In the genomic region with DNA sequence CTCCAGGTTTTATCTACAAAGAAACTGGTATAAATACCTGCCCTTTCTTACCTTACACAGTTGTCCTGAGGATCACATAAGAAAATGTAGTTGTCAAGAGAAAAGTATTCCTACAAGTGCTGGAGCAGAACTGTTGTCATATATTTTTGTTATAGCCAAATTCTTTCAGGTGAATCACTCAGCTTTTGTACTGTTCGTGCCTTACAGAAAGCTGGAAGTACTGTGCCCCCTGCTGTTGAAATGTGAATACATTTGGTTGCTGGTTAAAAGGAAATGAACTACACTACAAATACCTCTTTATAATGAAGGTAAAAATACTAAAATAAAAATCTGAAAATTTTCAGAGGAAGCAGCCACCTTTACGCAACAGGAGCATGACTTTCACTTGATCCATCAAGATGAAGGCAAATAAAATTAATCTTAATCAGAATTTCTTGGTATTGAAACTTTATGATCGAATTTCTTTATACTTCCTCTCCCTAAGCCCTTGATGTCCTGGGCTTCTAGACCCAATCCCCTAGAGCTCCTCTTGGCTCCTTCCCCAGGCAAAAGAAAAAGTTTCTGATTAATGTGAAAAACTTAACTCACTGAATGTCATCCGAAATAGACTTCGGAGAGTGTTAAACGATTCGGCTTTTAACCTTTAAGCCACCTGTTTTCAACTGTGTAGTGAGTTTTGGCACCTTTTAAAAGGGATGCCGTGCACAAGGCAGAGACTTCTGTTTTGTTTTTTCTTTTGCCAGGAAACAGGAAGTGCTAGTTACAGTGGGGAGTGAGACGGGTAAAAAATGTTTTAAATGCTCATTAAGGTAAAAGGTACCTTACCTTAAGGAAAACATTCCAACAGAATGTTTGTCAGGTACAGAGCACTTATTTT, we compare ENCODE assay signal across 8 cellular contexts. TPM values are rescaled to one million over a fixed set of nuclear protein-coding genes. Genes with fewer than 3 reads are reported as not detected.
DNase-seq lines count a peak whose midpoint lies in the region; TF ChIP-seq lines count a peak whose summit lies in the region.

No MANE protein-coding gene starts in this region.

- H3K36me3 ChIP-seq in HAP-1 (replicated peaks) = peaks cover 13% of the 10 kb centered on the region
- no peaks in the 10 kb centered on the region for H3K36me3 ChIP-seq in Loucy (ENCODE audit: insufficient read depth, low read length)
- H3K36me3 ChIP-seq in parathyroid adenoma (ENCODE audit: control insufficient read depth, insufficient read depth, low read length) = no peaks in the 10 kb centered on the region

- H3K79me2 ChIP-seq in Loucy (ENCODE audit: insufficient read depth, low read length) = no peaks in the 10 kb centered on the region
- H3K79me2 ChIP-seq in parathyroid adenoma = no peaks in the 10 kb centered on the region

- no peak overlapping the region for H3K27ac ChIP-seq in AG04450 (ENCODE audit: low read depth, low read length)
- H3K27ac ChIP-seq in VCaP = no peak overlapping the region
- H3K27ac ChIP-seq in epithelial cell of prostate = peak overlapping the region; percentile 53
- no peak overlapping the region for H3K27ac ChIP-seq in parathyroid adenoma

- no peaks in the 10 kb centered on the region for H3K9me2 ChIP-seq in Loucy (replicated peaks; ENCODE audit: low read depth, low read length)

- POLR2A ChIA-PET in AG04450 (lab: Yijun Ruan, JAX) = interaction anchor here (0.5 kb wide), 1 partner anchor 13 kb away, joined by 4 read pairs; no protein-coding TSS in a partner anchor

- no peaks in the 10 kb centered on the region for H3F3A ChIP-seq in Loucy (ENCODE audit: low read depth)

- H4K20me1 ChIP-seq in Loucy (ENCODE audit: insufficient read depth, low read length, poor library complexity, severe bottlenecking) = no peaks in the 10 kb centered on the region

- peak; percentile 79 for TF ChIP-seq CTCF in AG04450 (IDR thresholded peaks at IDR 0.05; ENCODE audit: low read depth, low read length)
- TF ChIP-seq CTCF in Loucy (conservative IDR thresholded peaks at IDR 0.05; ENCODE audit: low read length) = peak; percentile 80
- TF ChIP-seq CTCF in VCaP (conservative IDR thresholded peaks at IDR 0.05) = peak; percentile 79
- peak; percentile 9 for TF ChIP-seq CTCF in parathyroid adenoma (IDR thresholded peaks at IDR 0.05)

- no peaks in the 10 kb centered on the region for H3K9me3 ChIP-seq in AG04450 (ENCODE audit: control insufficient read depth, insufficient read depth, low read length)
- H3K9me3 ChIP-seq in HAP-1 = no peaks in the 10 kb centered on the region
- H3K9me3 ChIP-seq in Loucy (ENCODE audit: insufficient read depth, low read depth, low read length) = no peaks in the 10 kb centered on the region
- H3K9me3 ChIP-seq in parathyroid adenoma (ENCODE audit: control insufficient read depth, low read length) = no peaks in the 10 kb centered on the region

- peak; percentile 46 for DNase-seq in AG04450 (ENCODE audit: low read depth, low spot score)
- DNase-seq in GDM1 (lab: John Stamatoyannopoulos, UW) = peak; percentile 29
- peak; percentile 35 to 40 for DNase-seq in HAP-1 (ENCODE audit: low spot score in 2 of 2)
- no peak for DNase-seq in epithelial cell of prostate (ENCODE audit: low read depth, low spot score)
- no peak for DNase-seq in NCI-H524 treated with DMSO at 0.1 percent for 48 hours (lab: John Stamatoyannopoulos, UW)

- H3K9ac ChIP-seq in Loucy (ENCODE audit: low read depth, low read length, poor library complexity, severe bottlenecking) (no peak overlapping the region), parathyroid adenoma (no peak overlapping the region)

- in situ Hi-C loops in HAP-1 (cut with MboI; ENCODE audit: low sequenced_read_pairs) = no loop called here

- H3K4me1 ChIP-seq in HAP-1 = no peaks in the 10 kb centered on the region
- H3K4me1 ChIP-seq in Loucy (ENCODE audit: insufficient read depth, low read length, poor library complexity, severe bottlenecking) = no peaks in the 10 kb centered on the region
- no peaks in the 10 kb centered on the region for H3K4me1 ChIP-seq in parathyroid adenoma

- H3K4me2 ChIP-seq in Loucy (ENCODE audit: low read depth, low read length, poor library complexity, severe bottlenecking) (no peak overlapping the region), parathyroid adenoma (ENCODE audit: low read length) (no peak overlapping the region)

- CTCF ChIA-PET in AG04450 (lab: Charles Lee) = interaction anchor here (0.6 to 8.5 kb wide), 23 partner anchors 8 to 735 kb away, joined by 3 to 103 read pairs (median 4); a partner anchor contains a TSS

- H2AFZ ChIP-seq in Loucy (ENCODE audit: low read length) (0 out of 2 replicates have a peak overlapping the region, but pooled peaks have one; percentile 7), parathyroid adenoma (no peak overlapping the region)

- H3K27me3 ChIP-seq in AG04450 (ENCODE audit: control insufficient read depth, insufficient read depth, low read length) (no peaks in the 10 kb centered on the region), HAP-1 (ENCODE audit: low read depth) (no peaks in the 10 kb centered on the region), Loucy (ENCODE audit: insufficient read depth, low read length, poor library complexity, severe bottlenecking) (no peaks in the 10 kb centered on the region), parathyroid adenoma (ENCODE audit: control insufficient read depth, insufficient read depth, low read length) (no peaks in the 10 kb centered on the region)

- no peak overlapping the region for H3K4me3 ChIP-seq in AG04450 (ENCODE audit: low read depth, low read length)
- H3K4me3 ChIP-seq in HAP-1 = no peak overlapping the region
- no peak overlapping the region for H3K4me3 ChIP-seq in Loucy (ENCODE audit: low read length, poor library complexity, severe bottlenecking)
- H3K4me3 ChIP-seq in parathyroid adenoma (ENCODE audit: low read depth, low read length) = no peak overlapping the region

RNA-seq across cellular contexts. Expression of a gene that starts 12.5 kb away (rescaled TPM):
- 13.0 and 17.1 TPM in 2 replicates for polyA plus RNA-seq in AG04450 (2011; rRNA removed)
- 30.7 and 34.3 TPM in 2 replicates for polyA minus RNA-seq in AG04450 (2011; rRNA and poly(A)+ RNA removed)

RNA-seq across cellular contexts. Expression of a gene that starts 12.5 kb away (rescaled TPM):
- polyA plus RNA-seq in AG04450 (2011; rRNA removed) = 57.1 and 70.1 TPM in 2 replicates
- polyA minus RNA-seq in AG04450 (2011; rRNA and poly(A)+ RNA removed) = 19.3 and 26.8 TPM in 2 replicates

RNA-seq across cellular contexts. Expression of a gene that starts 24.4 kb away (rescaled TPM):
- not detected in 2 replicates for polyA plus RNA-seq in AG04450 (2011; rRNA removed)
- polyA minus RNA-seq in AG04450 (2011; rRNA and poly(A)+ RNA removed) = not detected in 2 replicates

Comparison
In these comparisons a context has a peak if more than half of its experiments do, and no peak if none do; other contexts are left out.
1. DNase-seq: peak in AG04450 (single experiment), GDM1 (single experiment) and HAP-1 (2 of 2); none in epithelial cell of prostate (single experiment) and NCI-H524 treated with DMSO at 0.1 percent for 48 hours (single experiment).
2. CTCF ChIP-seq: peak in every context shown above with its lines; median percentile 80 in Loucy; 79 in AG04450; 79 in VCaP; 9 in parathyroid adenoma.